ENCODE assay signal across 8 cellular contexts in the genomic region with DNA sequence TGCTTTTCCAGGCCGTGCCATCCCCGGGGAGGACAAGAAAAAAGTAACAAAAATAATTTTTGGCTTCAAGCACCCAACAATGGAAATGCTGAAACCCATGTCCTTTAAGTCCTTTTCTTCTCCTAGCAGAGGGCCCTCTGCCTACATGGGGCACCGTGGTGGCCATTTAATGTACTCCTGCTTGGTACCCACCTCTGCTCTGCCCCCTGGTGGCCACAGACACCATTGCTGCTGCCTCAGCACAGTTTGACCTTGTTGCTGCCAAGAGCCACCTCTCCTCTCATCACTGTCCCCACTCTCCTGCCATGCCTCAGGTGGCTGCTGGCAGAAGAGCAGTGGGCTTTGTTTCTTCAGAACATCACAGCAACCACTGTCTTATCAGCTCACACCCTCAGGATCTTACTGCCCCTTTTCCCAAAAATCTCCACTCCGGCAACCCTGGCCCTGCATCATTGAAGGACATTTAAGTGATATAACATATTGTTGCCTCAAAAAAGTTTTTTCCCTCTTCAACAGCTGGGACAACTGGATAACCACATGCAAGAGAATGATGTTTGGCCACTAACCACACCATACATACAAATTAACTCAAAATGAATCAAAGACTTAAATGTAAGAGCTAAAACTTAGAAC. TPM values are rescaled to one million over a fixed set of nuclear protein-coding genes. Genes with fewer than 3 reads are reported as not detected.
A peak's percentile ranks its signal among the peaks of the same experiment; 100 is the strongest.
DNase-seq lines count a peak whose midpoint lies in the region; ATAC-seq and TF ChIP-seq lines count a peak whose summit lies in the region.

No MANE protein-coding gene starts in this region.

- POLR2A ChIA-PET in activated naive CD8-positive, alpha-beta T cell treated with anti-CD3 and anti-CD28 coated beads, Interleukin-2, amount 10 ng/mL, durations not matched to agents 7 days and 5 days (lab: Charles Lee): interaction anchor here (1.0 kb wide), 1 partner anchor 12 kb away, joined by 4 read pairs; the partner anchor contains the start of gene ARMC2

- ATAC-seq in DND-41 (ENCODE audit: insufficient read depth, low read depth) (peak; percentile 90), heart left ventricle (peak; percentile 78 to 96 (median 94)), GM18868 (IDR thresholded peaks at IDR 0.05; ENCODE audit: unreplicated experiment) (no peak)
- ATAC-seq in activated naive CD8-positive, alpha-beta T cell treated with anti-CD3 and anti-CD28 coated beads, Interleukin-2, amount 10 ng/mL, durations not matched to agents 7 days and 5 days (ENCODE audit: low read depth): peak; percentile 94

- H4K20me1 ChIP-seq in DND-41 (ENCODE audit: insufficient read depth, low read length): no peaks in the 10 kb centered on the region

- intact Hi-C loops in heart left ventricle (cut with DNase I): loop anchor here (1.0 to 10.0 kb wide), 14 partner anchors 42 to 293 kb away; partner anchors contain the start of gene FOXO3 (in 1 of the 10)

- H3K4me3 ChIP-seq in DND-41 (ENCODE audit: low read depth in 1 of 2, low read length in 2 of 2): no peak overlapping the region
- H3K4me3 ChIP-seq in H7 (ENCODE audit: insufficient read depth, low read depth, low read length): no peak overlapping the region
- H3K4me3 ChIP-seq in heart left ventricle: no peak overlapping the region

- 41 to 53% (median 47%) methylated on average over 4 of the region's 4 CpGs for WGBS in heart left ventricle, 4 donors

- H3K4me1 Mint-ChIP-seq in activated naive CD8-positive, alpha-beta T cell treated with anti-CD3 and anti-CD28 coated beads, Interleukin-2, amount 10 ng/mL, durations not matched to agents 7 days and 5 days: peaks cover 32% of the 10 kb centered on the region

- H3K27me3 ChIP-seq in DND-41 (ENCODE audit: insufficient read depth, low read length, poor library complexity) (no peaks in the 10 kb centered on the region), H7 (ENCODE audit: control insufficient read depth, insufficient read depth, low read length) (no peaks in the 10 kb centered on the region), heart left ventricle (no peaks in the 10 kb centered on the region)

- TF ChIP-seq CTCF in DND-41 (IDR thresholded peaks at IDR 0.05; ENCODE audit: borderline replicate concordance, extremely low read depth, low read length, poor library complexity, severe bottlenecking) (peak; percentile 95), heart left ventricle (IDR thresholded peaks at IDR 0.05) (peak in 11 of 12 donors; percentile 85 to 98 (median 95))

- no peak for TF ChIP-seq POLR2A in heart left ventricle (IDR thresholded peaks at IDR 0.05)

- H3K36me3 ChIP-seq in DND-41 (ENCODE audit: insufficient read depth, low read length) (no peaks in the 10 kb centered on the region), H7 (replicated peaks; ENCODE audit: control insufficient read depth, insufficient read depth, low read length) (no peaks in the 10 kb centered on the region), heart left ventricle (no peaks in the 10 kb centered on the region)

- H3K27me3 Mint-ChIP-seq in activated naive CD8-positive, alpha-beta T cell treated with anti-CD3 and anti-CD28 coated beads, Interleukin-2, amount 10 ng/mL, durations not matched to agents 7 days and 5 days: peaks cover 2% of the 10 kb centered on the region

- no peaks in the 10 kb centered on the region for H3K9me3 Mint-ChIP-seq in activated naive CD8-positive, alpha-beta T cell treated with anti-CD3 and anti-CD28 coated beads, Interleukin-2, amount 10 ng/mL, durations not matched to agents 7 days and 5 days

- peak overlapping the region; percentile 37; the same call in 1 of the 2 replicates for H2AFZ ChIP-seq in DND-41 (ENCODE audit: low read depth, low read length)

- peak; percentile 84 for DNase-seq in DND-41
- peak; percentile 82 for DNase-seq in H7
- DNase-seq in NCI-H1092 treated with DMSO at 0.1 percent for 48 hours (lab: John Stamatoyannopoulos, UW): peak; percentile 50
- DNase-seq in SW 1271 (lab: John Stamatoyannopoulos, UW): peak; percentile 25 to 74
- peak; percentile 85 for DNase-seq in activated naive CD8-positive, alpha-beta T cell treated with anti-CD3 and anti-CD28 coated beads, Interleukin-2, amount 10 ng/mL, durations not matched to agents 7 days and 5 days
- peak; percentile 85 to 91 (median 88) for DNase-seq in heart left ventricle
- DNase-seq in pulmonary artery endothelial cell (ENCODE audit: low read depth, low spot score): peak; percentile 48

- no peaks in the 10 kb centered on the region for H3K79me2 ChIP-seq in DND-41 (ENCODE audit: insufficient read depth, low read length)

- no peaks in the 10 kb centered on the region for H3K36me3 Mint-ChIP-seq in activated naive CD8-positive, alpha-beta T cell treated with anti-CD3 and anti-CD28 coated beads, Interleukin-2, amount 10 ng/mL, durations not matched to agents 7 days and 5 days

- H3K27ac Mint-ChIP-seq in activated naive CD8-positive, alpha-beta T cell treated with anti-CD3 and anti-CD28 coated beads, Interleukin-2, amount 10 ng/mL, durations not matched to agents 7 days and 5 days: peak overlapping the region; percentile 39

- H3K9me3 ChIP-seq in DND-41 (ENCODE audit: insufficient read depth, low read length, severe bottlenecking) (no peaks in the 10 kb centered on the region), heart left ventricle (no peaks in the 10 kb centered on the region)

- H3K4me1 ChIP-seq in DND-41 (ENCODE audit: insufficient read depth, low read length): peaks cover 25% of the 10 kb centered on the region
- peaks cover 0 to 39% (median 1%) of the 10 kb centered on the region in 12 donors for H3K4me1 ChIP-seq in heart left ventricle

- H3K27ac ChIP-seq in DND-41 (ENCODE audit: low read length) (no peak overlapping the region), heart left ventricle (peak overlapping the region in 4 of 12 donors; percentile 3 to 34 (median 14))

- H3K4me3 Mint-ChIP-seq in activated naive CD8-positive, alpha-beta T cell treated with anti-CD3 and anti-CD28 coated beads, Interleukin-2, amount 10 ng/mL, durations not matched to agents 7 days and 5 days: no peak overlapping the region

- H3K9ac ChIP-seq in DND-41 (ENCODE audit: low read depth, low read length): no peak overlapping the region

- H3K4me2 ChIP-seq in DND-41 (ENCODE audit: insufficient read depth, low read length): no peak overlapping the region

RNA-seq across cellular contexts. Expression of gene ARMC2, which starts 12.9 kb away (rescaled TPM):
- total RNA-seq in H7 (2014; rRNA removed; shearing (Covaris generic)): 1.3 and 2.6 TPM in 2 replicates
- total RNA-seq in activated naive CD8-positive, alpha-beta T cell treated with anti-CD3 and anti-CD28 coated beads, Interleukin-2, amount 10 ng/mL, durations not matched to agents 7 days and 5 days: 10 to 100 TPM; 12.2 to 15.3 TPM
- total RNA-seq in heart left ventricle: 10 to 100 TPM in 5 of 9 donors, 1 to 10 TPM in 4; 5.7 to 18.0 (median 10.2) TPM
- 1 to 10 TPM; 3.1 to 4.9 TPM for polyA plus RNA-seq in heart left ventricle
- 0.99 and 1.1 TPM in 2 replicates for total RNA-seq in pulmonary artery endothelial cell
